In the genomic region with DNA sequence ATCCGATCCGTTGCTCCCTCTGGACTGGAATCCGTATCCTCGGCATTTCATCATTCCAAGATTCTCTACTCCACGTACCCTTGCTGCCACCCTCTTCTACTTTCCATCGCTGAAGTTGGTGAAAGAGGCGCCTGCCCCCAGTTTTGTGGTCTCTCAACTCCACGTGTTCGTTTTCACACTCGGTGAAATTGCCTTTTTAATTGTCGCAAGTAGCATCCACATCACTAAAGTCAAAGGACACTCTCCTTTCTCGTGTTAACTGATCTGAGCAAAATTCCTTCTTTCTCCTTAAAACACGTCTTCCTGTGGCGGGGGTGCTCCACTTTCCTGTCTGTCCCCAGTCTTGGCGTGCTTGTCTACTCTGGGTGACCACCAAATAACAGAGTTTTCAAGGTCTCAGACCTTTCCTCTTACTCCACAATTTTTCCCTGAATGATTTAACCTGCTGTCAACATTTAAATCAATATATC, we compare ENCODE assay signal across 8 cellular contexts. TPM values are rescaled to one million over a fixed set of nuclear protein-coding genes. Genes with fewer than 3 reads are reported as not detected.
DNase-seq lines count a peak whose midpoint lies in the region; ATAC-seq and TF ChIP-seq lines count a peak whose summit lies in the region.

No MANE protein-coding gene starts in this region.

- CTCF ChIA-PET in activated naive CD4-positive, alpha-beta T cell treated with anti-CD3 and anti-CD28 coated beads for 36 hours (lab: Charles Lee): no interaction called here

- in situ Hi-C loops in GM13977 (cut with MboI; ENCODE audit: low pct_unique_long_range_greater_than_20kb, low sequenced_read_pairs, unreplicated experiment): no loop called here

- peak overlapping the region; percentile 91 for H3K56ac ChIP-seq in mesendoderm (ENCODE audit: low read length)

- H3K9ac ChIP-seq in mesendoderm (ENCODE audit: low read length): peak overlapping the region; percentile 84

- H3K4me3 Mint-ChIP-seq in activated naive CD4-positive, alpha-beta T cell treated with anti-CD3 and anti-CD28 coated beads for 36 hours: peak overlapping the region; percentile 76

- H3K27ac ChIP-seq in ascending aorta (peak overlapping the region in 1 of 2 donors; percentile 82), mesendoderm (ENCODE audit: low read depth, low read length) (no peak overlapping the region), upper lobe of right lung (no peak overlapping the region)

- H3K79me2 ChIP-seq in mesendoderm (ENCODE audit: control insufficient read depth, insufficient read depth, low read length): peaks cover 10% of the 10 kb centered on the region

- H2BK120ac ChIP-seq in mesendoderm (ENCODE audit: low read depth, low read length): no peak overlapping the region

- no peak overlapping the region for H4K5ac ChIP-seq in mesendoderm (ENCODE audit: low read length)

- H3K9me3 Mint-ChIP-seq in activated naive CD4-positive, alpha-beta T cell treated with anti-CD3 and anti-CD28 coated beads for 36 hours: no peaks in the 10 kb centered on the region

- H3K27me3 ChIP-seq in ascending aorta (no peaks in the 10 kb centered on the region), mesendoderm (ENCODE audit: insufficient read depth, low read length, poor library complexity) (no peaks in the 10 kb centered on the region), upper lobe of right lung (no peaks in the 10 kb centered on the region)

- H3K4me2 ChIP-seq in mesendoderm (ENCODE audit: low read length): peak overlapping the region; percentile 80

- H3K4me3 ChIP-seq in ascending aorta (peak overlapping the region; percentile 93 to 94), mesendoderm (ENCODE audit: low read length) (peak overlapping the region; percentile 71), upper lobe of right lung (peak overlapping the region; percentile 75)

- H3K4me1 ChIP-seq in ascending aorta (peaks cover 3 to 10% of the 10 kb centered on the region in 2 donors), mesendoderm (ENCODE audit: control insufficient read depth, low read depth, low read length) (peaks cover 4% of the 10 kb centered on the region), upper lobe of right lung (peaks cover 11% of the 10 kb centered on the region)

- no peak overlapping the region for H3K18ac ChIP-seq in mesendoderm (ENCODE audit: low read length)

- H3K4ac ChIP-seq in mesendoderm (ENCODE audit: low read depth, low read length): no peak overlapping the region

- H2BK5ac ChIP-seq in mesendoderm (ENCODE audit: low read length): no peak overlapping the region

- no peak overlapping the region for H2BK15ac ChIP-seq in mesendoderm (replicated peaks; ENCODE audit: low read depth)

- TF ChIP-seq CTCF in ascending aorta (IDR thresholded peaks at IDR 0.05) (no peak), upper lobe of right lung (IDR thresholded peaks at IDR 0.05) (no peak), GM13977 (IDR thresholded peaks at IDR 0.05; ENCODE audit: extremely low read depth, insufficient read depth, missing control alignments) (no peak)

- H3K36me3 ChIP-seq in ascending aorta: no peaks in the 10 kb centered on the region
- no peaks in the 10 kb centered on the region for H3K36me3 ChIP-seq in mesendoderm (ENCODE audit: control insufficient read depth, insufficient read depth, low read length)
- H3K36me3 ChIP-seq in upper lobe of right lung: no peaks in the 10 kb centered on the region

- peaks cover 20% of the 10 kb centered on the region for H3K4me1 Mint-ChIP-seq in activated naive CD4-positive, alpha-beta T cell treated with anti-CD3 and anti-CD28 coated beads for 36 hours (ENCODE audit: low read depth)

- peaks cover 9% of the 10 kb centered on the region for H3K79me1 ChIP-seq in mesendoderm (ENCODE audit: low read length)

- no CpG with 5 or more reads among the region's 15 CpGs for WGBS in mesendoderm (ENCODE audit: extremely low coverage, insufficient coverage, low lambda C conversion rate)

- H4K8ac ChIP-seq in mesendoderm (ENCODE audit: low read depth, low read length): no peak overlapping the region

- no peak for ATAC-seq in upper lobe of right lung

- H3K36me3 Mint-ChIP-seq in activated naive CD4-positive, alpha-beta T cell treated with anti-CD3 and anti-CD28 coated beads for 36 hours (ENCODE audit: low read depth): no peaks in the 10 kb centered on the region

- H3K27me3 Mint-ChIP-seq in activated naive CD4-positive, alpha-beta T cell treated with anti-CD3 and anti-CD28 coated beads for 36 hours (ENCODE audit: low read depth): no peaks in the 10 kb centered on the region

- H3K27ac Mint-ChIP-seq in activated naive CD4-positive, alpha-beta T cell treated with anti-CD3 and anti-CD28 coated beads for 36 hours: no peak overlapping the region

- no peak overlapping the region for H3K23ac ChIP-seq in mesendoderm (ENCODE audit: low read length)

- DNase-seq in activated naive CD4-positive, alpha-beta T cell treated with anti-CD3 and anti-CD28 coated beads for 36 hours: no peak
- DNase-seq in activated naive CD4-positive, alpha-beta T cell (lab: John Stamatoyannopoulos, UW): no peak
- DNase-seq in ascending aorta (ENCODE audit: low spot score in 2 of 2) (no peak), mesendoderm (peak; percentile 7), upper lobe of right lung (no peak), HuH-7.5 (ENCODE audit: low spot score) (no peak), globus pallidus (ENCODE audit: low spot score) (no peak), GM13977 (ENCODE audit: low spot score) (no peak)

- H3K9me3 ChIP-seq in ascending aorta (no peaks in the 10 kb centered on the region), upper lobe of right lung (no peaks in the 10 kb centered on the region)

- no peak overlapping the region for H2AK5ac ChIP-seq in mesendoderm (ENCODE audit: low read length)

- intact Hi-C loops in activated naive CD4-positive, alpha-beta T cell treated with anti-CD3 and anti-CD28 coated beads for 36 hours (cut with micrococcal nuclease): loop anchor here (1.0 to 10.0 kb wide), 11 partner anchors 87 to 1919 kb away; a partner anchor contains a TSS
- intact Hi-C loops in ascending aorta (cut with DNase I) (loop anchor here (2.0 to 10.0 kb wide), 7 partner anchors 587 to 1921 kb away; a partner anchor contains a TSS), upper lobe of right lung (cut with DNase I) (no loop called here)

RNA-seq across cellular contexts. Expression of a gene that starts 1.1 kb away (rescaled TPM):
- total RNA-seq in activated naive CD4-positive, alpha-beta T cell treated with anti-CD3 and anti-CD28 coated beads for 36 hours: 10 to 100 TPM; 16.1 to 18.5 TPM
- total RNA-seq in ascending aorta: 11.5 TPM
- polyA plus RNA-seq in mesendoderm (2013, experiment 1 of 2): 15.7 TPM
- polyA plus RNA-seq in mesendoderm (2013, experiment 2 of 2): 16.5 TPM
- total RNA-seq in upper lobe of right lung: 17.5 TPM
